ENCODE assay signal across 8 cellular contexts in the genomic region with DNA sequence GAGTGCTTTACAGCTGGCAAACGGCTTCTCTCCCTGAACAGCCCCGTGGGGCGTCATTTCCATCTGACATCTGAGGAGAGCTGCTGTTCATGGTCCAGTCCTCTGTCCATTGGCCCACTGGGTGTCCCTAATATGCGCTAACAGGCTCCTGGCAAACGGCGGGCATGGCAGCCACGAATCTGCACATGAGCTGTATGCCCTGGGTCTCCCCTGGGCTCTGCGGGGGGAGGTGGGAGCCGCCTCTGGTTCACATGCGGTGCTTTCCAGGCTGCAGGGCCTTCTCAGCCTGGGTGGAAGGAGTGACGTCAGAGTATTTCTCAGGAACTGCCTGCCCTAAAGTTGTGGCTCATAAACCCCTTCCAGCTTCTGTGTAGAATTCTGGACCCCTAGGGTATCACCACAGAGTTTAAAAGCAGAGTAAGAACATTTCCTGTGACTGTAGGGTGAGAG.
DNase-seq lines count a peak whose midpoint lies in the region; ATAC-seq, FAIRE-seq and TF ChIP-seq lines count a peak whose summit lies in the region.

No MANE protein-coding gene starts in this region.

- H3K27me3 Mint-ChIP-seq in CD14-positive monocyte (ENCODE audit: low read depth in 3 of 3) (peaks cover 0 to 2% (median 0%) of the 10 kb centered on the region in 3 donors), T-helper 17 cell (no peaks in the 10 kb centered on the region)

- DNase-seq in CD14-positive monocyte (ENCODE audit: low spot score) (peak; percentile 74), T-helper 17 cell (peak; percentile 59 to 69 (median 67)), astrocyte of the hippocampus (ENCODE audit: low read depth, low spot score) (peak; percentile 88), lung microvascular endothelial cell (ENCODE audit: low read depth in 2 of 2) (peak; percentile 53 to 82), H54 (ENCODE audit: insufficient read length, low spot score) (no peak), cortex of kidney (lab: John Stamatoyannopoulos, UW) (no peak)
- DNase-seq in stimulated activated CD8-positive, alpha-beta memory T cell treated with anti-CD3 and anti-CD28 coated beads, Interleukin-2, amount 100 ng/mL, for 1 hour (ENCODE audit: low read depth in 2 of 2), result peak; percentile 35 to 59

- ATAC-seq in HG02798 (IDR thresholded peaks at IDR 0.05; ENCODE audit: poor library complexity, unreplicated experiment) (peak; percentile 44), T-helper 17 cell (peak; percentile 81)

- no peaks in the 10 kb centered on the region for H3K9me3 Mint-ChIP-seq in CD14-positive monocyte

- peaks cover 40 to 63% of the 10 kb centered on the region in 2 donors for H3K36me3 Mint-ChIP-seq in CD14-positive monocyte
- H3K36me3 Mint-ChIP-seq in T-helper 17 cell (ENCODE audit: low read depth), result peaks cover 2% of the 10 kb centered on the region

- peaks cover 99% of the 10 kb centered on the region for H3K4me1 Mint-ChIP-seq in CD14-positive monocyte
- peaks cover 78% of the 10 kb centered on the region for H3K4me1 Mint-ChIP-seq in T-helper 17 cell

- no peaks in the 10 kb centered on the region for H3K9me3 ChIP-seq in T-helper 17 cell (ENCODE audit: control insufficient read depth, low read length, poor library complexity, severe bottlenecking)

- H3K4me3 Mint-ChIP-seq in CD14-positive monocyte (peak overlapping the region in 1 of 2 donors; percentile 49), T-helper 17 cell (peak overlapping the region; percentile 90)

- no peak for TF ChIP-seq POLR2A in H54 (IDR thresholded peaks at IDR 0.05; ENCODE audit: low read depth, low read length)

- FAIRE-seq in H54 (lab: Jason Lieb, UNC), result no peak

- H3K27ac Mint-ChIP-seq in CD14-positive monocyte, result peak overlapping the region; percentile 89 to 99 (median 93)
- peak overlapping the region; percentile 99 for H3K27ac Mint-ChIP-seq in T-helper 17 cell

- intact Hi-C loops in CD14-positive monocyte (cut with micrococcal nuclease), result loop anchor here in 1 of 2 donors (2.0 to 5.0 kb wide), 2 partner anchors 28 to 38 kb away; no protein-coding TSS in a partner anchor

- TF ChIP-seq CTCF in CD14-positive monocyte (IDR thresholded peaks at IDR 0.05), result no peak

Comparison
In these comparisons a context has a peak if more than half of its experiments do, and no peak if none do; other contexts are left out.
1. DNase-seq: peak in CD14-positive monocyte (single experiment), T-helper 17 cell (3 of 3), astrocyte of the hippocampus (single experiment), lung microvascular endothelial cell (2 of 2) and stimulated activated CD8-positive, alpha-beta memory T cell treated with anti-CD3 and anti-CD28 coated beads, Interleukin-2, amount 100 ng/mL, for 1 hour (2 of 2); none in H54 (single experiment) and cortex of kidney (single experiment).